Comparison of ENCODE assay signal across 8 cellular contexts in the genomic region with DNA sequence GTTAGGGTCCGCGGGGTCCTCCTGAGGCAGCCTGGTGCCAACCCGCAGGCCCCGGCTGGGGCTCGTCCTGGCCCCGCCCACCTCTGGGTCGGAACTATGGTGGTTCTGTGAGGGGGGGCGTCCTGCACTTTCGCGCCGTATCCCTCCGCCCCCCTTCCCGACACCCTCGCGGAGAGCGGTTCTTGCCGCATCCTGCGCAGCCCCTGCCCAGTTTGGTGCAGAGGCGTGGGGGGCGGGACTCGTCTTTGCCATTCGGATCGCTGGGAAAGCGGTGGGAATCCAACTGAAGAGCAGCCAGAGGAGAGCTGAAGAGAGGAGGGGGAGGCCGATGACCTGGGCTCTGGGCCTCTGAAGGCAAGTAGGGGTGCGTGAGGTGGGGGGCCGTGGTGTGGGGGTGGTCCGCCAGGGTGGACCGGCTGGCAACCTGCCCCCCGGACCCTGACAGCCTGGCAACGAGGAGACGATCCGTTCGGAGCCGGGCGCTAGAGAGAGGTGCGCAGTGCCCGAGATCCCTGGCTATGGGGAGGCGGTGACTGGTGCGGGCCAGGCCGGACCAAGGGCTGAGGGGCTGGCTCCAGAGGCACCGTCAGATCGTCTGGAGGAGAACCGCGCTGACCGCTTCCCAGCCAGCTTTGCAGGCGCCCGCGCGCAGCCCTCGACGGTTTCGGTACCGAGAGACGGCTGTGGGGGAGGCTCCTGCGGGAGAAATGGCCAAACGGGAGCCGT. TPM values are rescaled to one million over a fixed set of nuclear protein-coding genes. Genes with fewer than 3 reads are reported as not detected.
DNase-seq lines count a peak whose midpoint lies in the region; ATAC-seq, FAIRE-seq and TF ChIP-seq lines count a peak whose summit lies in the region.

A gene with protein sequence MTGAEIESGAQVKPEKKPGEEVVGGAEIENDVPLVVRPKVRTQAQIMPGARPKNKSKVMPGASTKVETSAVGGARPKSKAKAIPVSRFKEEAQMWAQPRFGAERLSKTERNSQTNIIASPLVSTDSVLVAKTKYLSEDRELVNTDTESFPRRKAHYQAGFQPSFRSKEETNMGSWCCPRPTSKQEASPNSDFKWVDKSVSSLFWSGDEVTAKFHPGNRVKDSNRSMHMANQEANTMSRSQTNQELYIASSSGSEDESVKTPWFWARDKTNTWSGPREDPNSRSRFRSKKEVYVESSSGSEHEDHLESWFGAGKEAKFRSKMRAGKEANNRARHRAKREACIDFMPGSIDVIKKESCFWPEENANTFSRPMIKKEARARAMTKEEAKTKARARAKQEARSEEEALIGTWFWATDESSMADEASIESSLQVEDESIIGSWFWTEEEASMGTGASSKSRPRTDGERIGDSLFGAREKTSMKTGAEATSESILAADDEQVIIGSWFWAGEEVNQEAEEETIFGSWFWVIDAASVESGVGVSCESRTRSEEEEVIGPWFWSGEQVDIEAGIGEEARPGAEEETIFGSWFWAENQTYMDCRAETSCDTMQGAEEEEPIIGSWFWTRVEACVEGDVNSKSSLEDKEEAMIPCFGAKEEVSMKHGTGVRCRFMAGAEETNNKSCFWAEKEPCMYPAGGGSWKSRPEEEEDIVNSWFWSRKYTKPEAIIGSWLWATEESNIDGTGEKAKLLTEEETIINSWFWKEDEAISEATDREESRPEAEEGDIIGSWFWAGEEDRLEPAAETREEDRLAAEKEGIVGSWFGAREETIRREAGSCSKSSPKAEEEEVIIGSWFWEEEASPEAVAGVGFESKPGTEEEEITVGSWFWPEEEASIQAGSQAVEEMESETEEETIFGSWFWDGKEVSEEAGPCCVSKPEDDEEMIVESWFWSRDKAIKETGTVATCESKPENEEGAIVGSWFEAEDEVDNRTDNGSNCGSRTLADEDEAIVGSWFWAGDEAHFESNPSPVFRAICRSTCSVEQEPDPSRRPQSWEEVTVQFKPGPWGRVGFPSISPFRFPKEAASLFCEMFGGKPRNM (N-terminal part only) (plus strand): TSS at position 242 of the 726 bp plus-strand sequence. CDS start 2,431 bp downstream, outside the sequence.

- no peaks in the 10 kb centered on the region for H3K27me3 ChIP-seq in pancreas

- H3K36me3 ChIP-seq in pancreas = no peaks in the 10 kb centered on the region

- no peaks in the 10 kb centered on the region for H3K9me3 ChIP-seq in pancreas

- H3K36me3 Mint-ChIP-seq in activated naive CD4-positive, alpha-beta T cell treated with anti-CD3 and anti-CD28 coated beads, Interleukin-2, amount 50 U/mL, for 72 hours = peaks cover 11 to 17% of the 10 kb centered on the region in 2 donors

- H3K4me3 ChIP-seq in pancreas = peak within 1 kb of the TSS; percentile 10 to 53 (median 34)

- no peaks in the 10 kb centered on the region for H3K4me1 ChIP-seq in pancreas

- 2 to 34% methylated on average over 54 to 58 of the region's 58 CpGs for WGBS in pancreas, 2 donors

- TF ChIP-seq CTCF in pancreas (IDR thresholded peaks at IDR 0.05) = no peak

- no peak for FAIRE-seq in pancreas (lab: Jason Lieb, UNC)

- H3K9me3 Mint-ChIP-seq in activated naive CD4-positive, alpha-beta T cell treated with anti-CD3 and anti-CD28 coated beads, Interleukin-2, amount 50 U/mL, for 72 hours = no peaks in the 10 kb centered on the region

- ATAC-seq in GM19455 (IDR thresholded peaks at IDR 0.05; ENCODE audit: unreplicated experiment) (peak; percentile 40), pancreas (peak; percentile 62 to 86 (median 79)), GM21423 (IDR thresholded peaks at IDR 0.05; ENCODE audit: unreplicated experiment) (no peak)
- ATAC-seq in activated naive CD4-positive, alpha-beta T cell treated with anti-CD3 and anti-CD28 coated beads, Interleukin-2, amount 50 U/mL, for 72 hours = peak; percentile 45 to 74

- peak within 1 kb of the TSS; percentile 91 to 92 for H3K27ac Mint-ChIP-seq in activated naive CD4-positive, alpha-beta T cell treated with anti-CD3 and anti-CD28 coated beads, Interleukin-2, amount 50 U/mL, for 72 hours

- DNase-seq in NCI-H774 (lab: John Stamatoyannopoulos, UW) = peak; percentile 10
- peak in 1 of 2 donors; percentile 10 for DNase-seq in activated naive CD4-positive, alpha-beta T cell treated with anti-CD3 and anti-CD28 coated beads, Interleukin-2, amount 50 U/mL, for 72 hours (ENCODE audit: low spot score in 2 of 2)
- peak; percentile 82 for DNase-seq in cardiac septum (ENCODE audit: low spot score)
- peak; percentile 26 to 80 (median 50) for DNase-seq in pancreas
- DNase-seq in SKM-1 (lab: John Stamatoyannopoulos, UW; ENCODE audit: unreplicated experiment) = no peak
- DNase-seq in NCI-H2107 (lab: John Stamatoyannopoulos, UW) = no peak

- H3K27ac ChIP-seq in pancreas = peak within 1 kb of the TSS in 1 of 4 donors; percentile 12

- intact Hi-C loops in cardiac septum (cut with DNase I) (loop anchor here (5.0 kb wide), 1 partner anchor 61 kb away; a partner anchor contains a TSS), pancreas (cut with DNase I) (no loop called here)

RNA-seq across cellular contexts. Expression of the gene that starts here (rescaled TPM):
- 1 to 10 TPM; 1.7 to 3.3 TPM for total RNA-seq in activated naive CD4-positive, alpha-beta T cell treated with anti-CD3 and anti-CD28 coated beads, Interleukin-2, amount 50 U/mL, for 72 hours
- total RNA-seq in cardiac septum (8.2 TPM), pancreas (1 to 10 TPM; 1.4 to 4.0 (median 3.1) TPM)
- 10 to 100 TPM in 1 of 2 donors, 1 to 10 TPM in 1; 6.6 to 15.8 TPM for polyA plus RNA-seq in pancreas

Comparison
In these comparisons a context has a peak if more than half of its experiments do, and no peak if none do; other contexts are left out.
1. DNase-seq: peak in NCI-H774 (single experiment), cardiac septum (single experiment) and pancreas (6 of 6); none in SKM-1 (single experiment) and NCI-H2107 (single experiment).